ENCODE assay signal across 9 cellular contexts in the genomic region with DNA sequence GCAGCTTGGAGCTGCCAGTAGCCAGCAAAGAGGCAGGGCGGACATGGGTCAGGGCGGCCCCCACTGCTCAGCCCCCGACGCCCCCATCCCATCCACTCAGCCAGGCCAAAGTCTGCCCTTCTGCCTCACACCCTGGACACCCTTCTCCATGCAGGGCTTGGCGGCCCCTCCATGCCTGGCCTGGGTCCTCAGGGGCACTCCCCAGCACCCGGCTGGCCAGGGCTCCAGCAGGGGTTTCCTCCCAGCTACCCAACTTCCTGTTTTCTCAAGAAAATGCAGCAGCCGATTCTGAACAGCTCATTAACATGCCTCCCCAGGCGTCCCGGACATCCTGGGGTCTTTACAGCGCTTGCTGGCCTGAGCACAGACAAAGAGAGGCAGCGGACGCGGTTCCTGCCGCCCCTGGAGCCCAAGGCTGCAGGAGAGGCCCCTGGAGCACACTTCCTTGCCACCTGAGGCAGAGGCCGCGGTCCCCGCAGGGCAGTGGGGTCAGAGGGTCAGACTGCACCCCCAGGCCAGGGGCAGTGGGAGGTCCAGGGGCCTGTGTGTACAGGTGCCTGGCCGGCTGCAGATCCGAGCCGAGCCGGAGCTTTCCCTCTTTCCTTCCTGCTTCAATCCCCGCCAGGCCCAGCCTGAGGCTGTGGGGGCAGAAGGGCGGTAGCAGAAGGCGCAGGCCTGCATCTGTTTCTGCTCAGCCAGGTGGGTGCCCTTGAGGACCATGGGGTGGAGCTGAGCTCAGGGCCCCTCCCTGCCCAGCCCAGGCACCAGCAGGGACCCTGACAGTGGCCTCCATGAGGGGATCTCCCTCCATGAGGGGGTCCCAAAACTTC. TPM values are rescaled to one million over a fixed set of nuclear protein-coding genes. Genes with fewer than 3 reads are reported as not detected.
DNase-seq lines count a peak whose midpoint lies in the region; ATAC-seq, FAIRE-seq and TF ChIP-seq lines count a peak whose summit lies in the region.
"Had no signal": no experiment of that assay in that cellular context is flagged by ENCODE, and none has a peak within 500 bp of the region (broad histone marks: within the 10 kb centered on the region; RNA-seq: fewer than 3 reads in every experiment).

No MANE protein-coding gene starts in this region.

- DNase-seq in GM19239 (ENCODE audit: insufficient read length, low spot score): peak; percentile 63
- DNase-seq in endothelial cell (ENCODE audit: low spot score): peak; percentile 80
- peak; percentile 59 for DNase-seq in sigmoid colon
- no peak for DNase-seq in AML-193 (lab: John Stamatoyannopoulos, UW)
- DNase-seq: stimulated activated CD4-positive, alpha-beta T cell treated with anti-CD3 and anti-CD28 coated beads, Interleukin-4, amount 100 ng/mL, for 24 hours had no signal

- no peaks in the 10 kb centered on the region for H3K79me2 ChIP-seq in OCI-LY3 (ENCODE audit: low read length)

- H3K36me3 ChIP-seq in OCI-LY3 (replicated peaks; ENCODE audit: low read depth, low read length): no peaks in the 10 kb centered on the region
- no peaks in the 10 kb centered on the region for H3K36me3 ChIP-seq in sigmoid colon

- H3K27ac Mint-ChIP-seq in endothelial cell (ENCODE audit: unreplicated experiment): peak overlapping the region; percentile 61

- no peak for TF ChIP-seq POLR2A in sigmoid colon (IDR thresholded peaks at IDR 0.05)

- no peak for TF ChIP-seq CTCF in OCI-LY3 (IDR thresholded peaks at IDR 0.05; ENCODE audit: low read depth, low read length)
- TF ChIP-seq CTCF in endothelial cell (IDR thresholded peaks at IDR 0.05; ENCODE audit: unreplicated experiment): no peak
- TF ChIP-seq CTCF in sigmoid colon (IDR thresholded peaks at IDR 0.05): no peak

- TF ChIP-seq EP300 in sigmoid colon (IDR thresholded peaks at IDR 0.05): no peak

- peak overlapping the region; percentile 5; the same call in 1 of the 2 replicates for H2AFZ ChIP-seq in OCI-LY3 (ENCODE audit: low read depth, low read length)

- FAIRE-seq in GM19239 (lab: Jason Lieb, UNC): no peak
- FAIRE-seq: bronchial epithelial cell had no signal

- no peaks in the 10 kb centered on the region for H3K36me3 Mint-ChIP-seq in endothelial cell (ENCODE audit: low read depth, unreplicated experiment)

- WGBS in sigmoid colon, 2 donors: 48 to 82% methylated on average over 24 of the region's 24 CpGs

- H3K27me3 ChIP-seq in OCI-LY3 (ENCODE audit: low read depth, low read length): no peaks in the 10 kb centered on the region
- peaks cover 13 to 23% (median 19%) of the 10 kb centered on the region in 3 donors for H3K27me3 ChIP-seq in sigmoid colon

- intact Hi-C loops in sigmoid colon (cut with DNase I): no loop called here

- H3K4me1 ChIP-seq in OCI-LY3 (ENCODE audit: low read length): peaks cover 25% of the 10 kb centered on the region
- H3K4me1 ChIP-seq in sigmoid colon: peaks cover 0 to 17% (median 10%) of the 10 kb centered on the region in 4 donors

- H3K4me3 Mint-ChIP-seq in endothelial cell (ENCODE audit: unreplicated experiment): no peak overlapping the region

- peaks cover 3% of the 10 kb centered on the region for H3K27me3 Mint-ChIP-seq in endothelial cell (ENCODE audit: unreplicated experiment)

- H3K9me3 ChIP-seq in OCI-LY3 (ENCODE audit: insufficient read depth, low read length) (no peaks in the 10 kb centered on the region), sigmoid colon (no peaks in the 10 kb centered on the region)

- H3K4me2 ChIP-seq in OCI-LY3 (ENCODE audit: low read length): peak overlapping the region; percentile 77

- H3K4me3 ChIP-seq in OCI-LY3 (ENCODE audit: low read length) (peak overlapping the region; percentile 64), sigmoid colon (no peak overlapping the region)

- ATAC-seq in GM21786 (IDR thresholded peaks at IDR 0.05; ENCODE audit: unreplicated experiment) (no peak), HG03135 (IDR thresholded peaks at IDR 0.05; ENCODE audit: unreplicated experiment) (no peak)

- H3K9ac ChIP-seq in OCI-LY3 (ENCODE audit: low read length): peak overlapping the region; percentile 61

- peaks cover 6% of the 10 kb centered on the region for H3K4me1 Mint-ChIP-seq in endothelial cell (ENCODE audit: unreplicated experiment)

- H4K20me1 ChIP-seq in OCI-LY3 (ENCODE audit: insufficient read depth, low read length): no peaks in the 10 kb centered on the region

- no peaks in the 10 kb centered on the region for H3K9me3 Mint-ChIP-seq in endothelial cell (ENCODE audit: unreplicated experiment)

- H3K27ac ChIP-seq in OCI-LY3 (ENCODE audit: low read length) (peak overlapping the region; percentile 47), sigmoid colon (no peak overlapping the region)

RNA-seq across cellular contexts. Expression of gene NRARP, which starts 18.7 kb away (rescaled TPM):
- 170 TPM for total RNA-seq in endothelial cell (ENCODE audit: unreplicated experiment)
- total RNA-seq in sigmoid colon: 1 to 10 TPM in 3 of 4 donors, not detected in 1; 1.8 to 2.9 (median 2.8) TPM
- 10 to 100 TPM; 20.4 to 24.7 (median 24.0) TPM for polyA plus RNA-seq in sigmoid colon

RNA-seq across cellular contexts. Expression of gene TOR4A, which starts 43.2 kb away (rescaled TPM):
- 37.7 TPM for total RNA-seq in endothelial cell (ENCODE audit: unreplicated experiment)
- 1 to 10 TPM; 3.8 to 4.3 (median 3.9) TPM for total RNA-seq in sigmoid colon
- 10 to 100 TPM in 1 of 3 donors, 1 to 10 TPM in 2; 5.1 to 33.0 (median 6.6) TPM for polyA plus RNA-seq in sigmoid colon

Comparison
In these comparisons a context has a peak if more than half of its experiments do, and no peak if none do; other contexts are left out.
1. DNase-seq: peak in GM19239 (single experiment), endothelial cell (single experiment) and sigmoid colon (single experiment); none in AML-193 (0 of 2).
2. RNA of gene NRARP, which starts 18.7 kb away (total RNA-seq): 170 TPM in endothelial cell (single experiment); 1.8 to 2.9 TPM in sigmoid colon; every median in the first group is over 10 times any median in the second.